In the genomic region with DNA sequence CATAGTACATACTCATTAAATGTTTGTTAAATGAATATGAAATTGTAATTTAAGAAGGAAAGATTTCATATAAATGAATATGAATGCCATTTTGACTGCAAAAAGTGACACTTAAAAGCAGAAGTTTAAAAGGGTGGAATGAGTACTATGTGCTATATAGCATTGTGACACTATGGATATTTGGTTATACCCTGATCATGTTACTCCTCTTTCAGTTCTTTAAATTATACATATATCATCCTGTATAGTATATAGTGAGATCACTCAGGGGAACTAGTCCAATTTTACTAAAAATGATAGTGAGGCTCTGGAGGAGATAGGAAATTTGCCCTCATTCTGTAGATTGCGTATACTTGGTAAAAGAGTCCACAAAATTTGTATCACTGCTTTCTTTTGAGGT, we compare ENCODE assay signal across 26 cellular contexts.
"Had no signal": no experiment of that assay in that cellular context is flagged by ENCODE, and none has a peak within 500 bp of the region (broad histone marks: within the 10 kb centered on the region; RNA-seq: fewer than 3 reads in every experiment).

No MANE protein-coding gene starts in this region.

- H3K36me3 ChIP-seq: esophagus squamous epithelium, heart right ventricle, neural progenitor cell, transverse colon had no signal

- H2AFZ ChIP-seq: neural progenitor cell had no signal

- H3K4me3 ChIP-seq: esophagus squamous epithelium, heart right ventricle, neural progenitor cell, testis, transverse colon had no signal

- H3K4me2 ChIP-seq: neural progenitor cell had no signal

- H3K9ac ChIP-seq: neural progenitor cell had no signal

- H3K4me1 ChIP-seq: testis had no signal

- ATAC-seq: activated T-cell treated with anti-CD3 and anti-CD28 coated beads, Interleukin-2, amount 50 U/mL, for 4 hours; activated T-helper 17 cell treated with anti-CD3 and anti-CD28 coated beads, Interleukin-2, amount 50 U/mL, for 72 hours; heart right ventricle; naive thymus-derived CD8-positive, alpha-beta T cell; right cardiac atrium had no signal

- H3K27me3 ChIP-seq: esophagus squamous epithelium, heart right ventricle, neural progenitor cell, testis, transverse colon had no signal

- DNase-seq: activated CD4-positive, alpha-beta memory T cell treated with anti-CD3 and anti-CD28 coated beads, Interleukin-2, amount 10 ng/mL, durations not matched to agents 7 days and 5 days; activated CD4-positive, alpha-beta T cell treated with anti-CD3 and anti-CD28 coated beads for 1 hour; activated CD4-positive, alpha-beta T cell treated with anti-CD3 and anti-CD28 coated beads, Interleukin-2, amount 10 ng/mL, durations not matched to agents 7 days and 5 days; activated CD8-positive, alpha-beta memory T cell treated with anti-CD3 and anti-CD28 coated beads, Interleukin-2, amount 50 U/mL, for 48 hours; activated gamma-delta T cell treated with Interleukin-2 at 50 U/mL for 16 hours; activated naive CD4-positive, alpha-beta T cell treated with anti-CD3 and anti-CD28 coated beads, Interleukin-2, amount 50 U/mL, for 16 hours; activated T-cell treated with anti-CD3 and anti-CD28 coated beads, Interleukin-2, amount 50 U/mL, for 4 hours; amygdala; caudate nucleus; dermis blood vessel endothelial cell; effector CD8-positive, alpha-beta T cell; esophagus squamous epithelium; foreskin melanocyte; heart right ventricle; naive thymus-derived CD8-positive, alpha-beta T cell; occipital lobe; right cardiac atrium; stimulated activated CD4-positive, alpha-beta T cell treated with anti-CD3 and anti-CD28 coated beads, Interleukin-15, amount 100 ng/mL, for 24 hours; stimulated activated CD4-positive, alpha-beta T cell treated with anti-CD3 and anti-CD28 coated beads, Interleukin-2, amount 100 ng/mL, for 24 hours; stimulated activated naive CD4-positive, alpha-beta T cell treated with Interleukin-2 at 50 U/mL for 16 hours; T1000; testis; transverse colon had no signal

- H3K9me3 ChIP-seq: esophagus squamous epithelium, heart right ventricle, testis, transverse colon had no signal

- H3K27ac ChIP-seq: epithelial cell of prostate, esophagus squamous epithelium, heart right ventricle, neural progenitor cell, testis, transverse colon had no signal
